1 cellular context compared by ENCODE assay signal in genomic region chr5:177304392-177305119, GRCh38.
A peak's percentile ranks its signal among the peaks of the same experiment; 100 is the strongest.
TF ChIP-seq lines count a peak whose summit lies in the region.

No MANE protein-coding gene starts in this region.

TF ChIP-seq in HepG2, 621 proteins besides CTCF, POLR2A, EP300 and RAD21 (continued from another document and continues in another):
- TF ChIP-seq DMTF1 (CRISPR knock-in tag; IDR thresholded peaks at IDR 0.05) (no peak), ZNF501 (CRISPR knock-in tag; IDR thresholded peaks at IDR 0.05) (peak; percentile 3; the same call in 1 of the 2 replicates), HNF4A (CRISPR knock-in tag; IDR thresholded peaks at IDR 0.05) (peak; percentile 47; the same call in 1 of the 2 replicates), HNRNPLL (IDR thresholded peaks at IDR 0.05; ENCODE audit: low read depth, low read length, poor library complexity, severe bottlenecking) (no peak), CC2D1A (CRISPR knock-in tag; IDR thresholded peaks at IDR 0.05) (no peak), TBX2 (CRISPR knock-in tag; IDR thresholded peaks at IDR 0.05; ENCODE audit: borderline replicate concordance) (0 out of 2 replicates have a peak, but pooled peaks have one; percentile 13), ZSCAN9 (CRISPR knock-in tag; IDR thresholded peaks at IDR 0.05; ENCODE audit: borderline replicate concordance) (no peak), ZFP36L2 (CRISPR knock-in tag; IDR thresholded peaks at IDR 0.05) (no peak), ZNF713 (CRISPR knock-in tag; IDR thresholded peaks at IDR 0.05) (no peak), MEIS2 (CRISPR knock-in tag; IDR thresholded peaks at IDR 0.05) (peak; percentile 30; the same call in 1 of the 2 replicates), PAF1 (CRISPR knock-in tag; IDR thresholded peaks at IDR 0.05) (no peak), ZNF629 (CRISPR knock-in tag; conservative IDR thresholded peaks at IDR 0.05) (no peak), FOXO4 (CRISPR knock-in tag; conservative IDR thresholded peaks at IDR 0.05) (no peak), ZNF281 (CRISPR knock-in tag; IDR thresholded peaks at IDR 0.05; ENCODE audit: borderline replicate concordance) (no peak), KLF15 (CRISPR knock-in tag; IDR thresholded peaks at IDR 0.05; ENCODE audit: borderline replicate concordance) (no peak), ZNF263 (CRISPR knock-in tag; IDR thresholded peaks at IDR 0.05) (no peak), ZBTB49 (CRISPR knock-in tag; IDR thresholded peaks at IDR 0.05; ENCODE audit: borderline replicate concordance) (no peak), MATR3 (CRISPR knock-in tag; IDR thresholded peaks at IDR 0.05) (no peak), ZFP36L1 (CRISPR knock-in tag; IDR thresholded peaks at IDR 0.05) (no peak), TSC22D2 (CRISPR knock-in tag; IDR thresholded peaks at IDR 0.05; ENCODE audit: borderline replicate concordance) (no peak), MLLT10 (CRISPR knock-in tag; IDR thresholded peaks at IDR 0.05) (no peak), TEAD3 (CRISPR knock-in tag; optimal IDR thresholded peaks at IDR 0.05; ENCODE audit: borderline replicate concordance) (peak; percentile 37), ZGPAT (CRISPR knock-in tag; IDR thresholded peaks at IDR 0.05) (no peak), ZNF746 (CRISPR knock-in tag; IDR thresholded peaks at IDR 0.05) (no peak), NFE2 (CRISPR knock-in tag; IDR thresholded peaks at IDR 0.05) (no peak), IRF9 (CRISPR knock-in tag; IDR thresholded peaks at IDR 0.05; ENCODE audit: borderline replicate concordance) (no peak), PRDM10 (CRISPR knock-in tag; IDR thresholded peaks at IDR 0.05; ENCODE audit: low read depth) (no peak), KDM5B (CRISPR knock-in tag; IDR thresholded peaks at IDR 0.05; ENCODE audit: borderline replicate concordance) (no peak), ZNF350 (CRISPR knock-in tag; IDR thresholded peaks at IDR 0.05; ENCODE audit: borderline replicate concordance, low read depth) (no peak), KLF12 (CRISPR knock-in tag; IDR thresholded peaks at IDR 0.05; ENCODE audit: borderline replicate concordance) (no peak), ZBTB42 (CRISPR knock-in tag; IDR thresholded peaks at IDR 0.05) (no peak), ZNF230 (CRISPR knock-in tag; IDR thresholded peaks at IDR 0.05) (no peak), ZNF543 (CRISPR knock-in tag; IDR thresholded peaks at IDR 0.05) (no peak), ZNF142 (CRISPR knock-in tag; IDR thresholded peaks at IDR 0.05) (no peak), ZNF674 (CRISPR knock-in tag; IDR thresholded peaks at IDR 0.05; ENCODE audit: low read depth) (no peak), ZNF264 (CRISPR knock-in tag; IDR thresholded peaks at IDR 0.05) (no peak), ZNF30 (CRISPR knock-in tag; IDR thresholded peaks at IDR 0.05) (no peak), HDAC1 (CRISPR knock-in tag; IDR thresholded peaks at IDR 0.05) (no peak), TARDBP (CRISPR knock-in tag; IDR thresholded peaks at IDR 0.05) (no peak), ZBTB20 (CRISPR knock-in tag; IDR thresholded peaks at IDR 0.05; ENCODE audit: borderline replicate concordance, low read depth) (0 out of 2 replicates have a peak, but pooled peaks have one; percentile 7), ZNF460 (CRISPR knock-in tag; IDR thresholded peaks at IDR 0.05; ENCODE audit: borderline replicate concordance) (no peak)
